ENCODE assay signal across 10 cellular contexts in genomic region chr10:43230909-43231522, GRCh38. TPM values are rescaled to one million over a fixed set of nuclear protein-coding genes. Genes with fewer than 3 reads are reported as not detected.
DNase-seq lines count a peak whose midpoint lies in the region; ATAC-seq and TF ChIP-seq lines count a peak whose summit lies in the region.
"Had no signal": no experiment of that assay in that cellular context is flagged by ENCODE, and none has a peak within 500 bp of the region (broad histone marks: within the 10 kb centered on the region; RNA-seq: fewer than 3 reads in every experiment).

No MANE protein-coding gene starts in this region.

- ATAC-seq in activated T-cell treated with anti-CD3 and anti-CD28 coated beads, Interleukin-2, amount 50 U/mL, for 4 hours: no peak
- ATAC-seq in left cardiac atrium (no peak), HG02885 (IDR thresholded peaks at IDR 0.05; ENCODE audit: poor library complexity, unreplicated experiment) (no peak)
- ATAC-seq in stimulated activated memory B cell treated with anti-CD40 and anti-IgM and Interleukin-4, amounts not matched to agents 10 μg/mL and 1 μg/mL and 100 μg/mL, for 72 hours: no peak

- intact Hi-C loops in left cardiac atrium (cut with DNase I): no loop called here

- peak overlapping the region in 1 of 4 donors; percentile 66 for H3K27ac ChIP-seq in Peyer's patch
- no peak overlapping the region for H3K27ac ChIP-seq in osteoblast (ENCODE audit: low read depth, low read length)
- H3K27ac ChIP-seq: VCaP had no signal

- no peaks in the 10 kb centered on the region for H4K20me1 ChIP-seq in osteoblast (ENCODE audit: insufficient read depth, low read length)

- H3K27ac Mint-ChIP-seq in activated T-cell treated with anti-CD3 and anti-CD28 coated beads, Interleukin-2, amount 50 U/mL, for 24 hours: no peak overlapping the region
- peak overlapping the region; percentile 19 for H3K27ac Mint-ChIP-seq in stimulated activated memory B cell treated with anti-CD40 and anti-IgM and Interleukin-4, amounts not matched to agents 10 μg/mL and 1 μg/mL and 100 μg/mL, for 72 hours

- H3K4me1 ChIP-seq in Peyer's patch: peaks cover 0 to 26% (median 9%) of the 10 kb centered on the region in 4 donors
- no peaks in the 10 kb centered on the region for H3K4me1 ChIP-seq in osteoblast (ENCODE audit: insufficient read depth, low read length)

- H3K27me3 ChIP-seq in Peyer's patch: peaks cover 0 to 17% of the 10 kb centered on the region in 2 donors
- H3K27me3 ChIP-seq in osteoblast (ENCODE audit: insufficient read depth, low read length): peaks cover 38% of the 10 kb centered on the region

- H3K9me3 Mint-ChIP-seq in activated T-cell treated with anti-CD3 and anti-CD28 coated beads, Interleukin-2, amount 50 U/mL, for 4 hours: no peaks in the 10 kb centered on the region
- H3K9me3 Mint-ChIP-seq in activated T-cell treated with anti-CD3 and anti-CD28 coated beads, Interleukin-2, amount 50 U/mL, for 24 hours: no peaks in the 10 kb centered on the region
- no peaks in the 10 kb centered on the region for H3K9me3 Mint-ChIP-seq in stimulated activated memory B cell treated with anti-CD40 and anti-IgM and Interleukin-4, amounts not matched to agents 10 μg/mL and 1 μg/mL and 100 μg/mL, for 72 hours

- TF ChIP-seq CTCF in Peyer's patch (IDR thresholded peaks at IDR 0.05): no peak
- no peak for TF ChIP-seq CTCF in osteoblast (IDR thresholded peaks at IDR 0.05; ENCODE audit: extremely low read depth, low read depth, low read length)

- no peak for TF ChIP-seq POLR2A in Peyer's patch (IDR thresholded peaks at IDR 0.05)

- H3K27me3 Mint-ChIP-seq in activated T-cell treated with anti-CD3 and anti-CD28 coated beads, Interleukin-2, amount 50 U/mL, for 4 hours (ENCODE audit: low read depth): peaks cover 14% of the 10 kb centered on the region
- H3K27me3 Mint-ChIP-seq in activated T-cell treated with anti-CD3 and anti-CD28 coated beads, Interleukin-2, amount 50 U/mL, for 24 hours: peaks cover 26% of the 10 kb centered on the region
- peaks cover 30% of the 10 kb centered on the region for H3K27me3 Mint-ChIP-seq in stimulated activated memory B cell treated with anti-CD40 and anti-IgM and Interleukin-4, amounts not matched to agents 10 μg/mL and 1 μg/mL and 100 μg/mL, for 72 hours

- H2AFZ ChIP-seq in osteoblast (ENCODE audit: low read length): no peak overlapping the region

- H3K4me3 ChIP-seq in Peyer's patch: no peak overlapping the region
- no peak overlapping the region for H3K4me3 ChIP-seq in osteoblast (ENCODE audit: insufficient read depth, low read length)

- H3K36me3 Mint-ChIP-seq in activated T-cell treated with anti-CD3 and anti-CD28 coated beads, Interleukin-2, amount 50 U/mL, for 4 hours (ENCODE audit: insufficient read depth): no peaks in the 10 kb centered on the region
- H3K36me3 Mint-ChIP-seq in activated T-cell treated with anti-CD3 and anti-CD28 coated beads, Interleukin-2, amount 50 U/mL, for 24 hours (ENCODE audit: low read depth): no peaks in the 10 kb centered on the region
- no peaks in the 10 kb centered on the region for H3K36me3 Mint-ChIP-seq in stimulated activated memory B cell treated with anti-CD40 and anti-IgM and Interleukin-4, amounts not matched to agents 10 μg/mL and 1 μg/mL and 100 μg/mL, for 72 hours

- H3K9me3 ChIP-seq in Peyer's patch: no peaks in the 10 kb centered on the region
- H3K9me3 ChIP-seq in osteoblast (ENCODE audit: low read depth, low read length): no peaks in the 10 kb centered on the region

- no peaks in the 10 kb centered on the region for H3K36me3 ChIP-seq in Peyer's patch
- H3K36me3 ChIP-seq in osteoblast (ENCODE audit: insufficient read depth, low read length): no peaks in the 10 kb centered on the region

- H3K4me2 ChIP-seq in osteoblast (ENCODE audit: insufficient read depth, low read length): no peak overlapping the region

- no peak for DNase-seq in activated T-cell treated with anti-CD3 and anti-CD28 coated beads, Interleukin-2, amount 50 U/mL, for 4 hours
- no peak for DNase-seq in activated T-cell treated with anti-CD3 and anti-CD28 coated beads, Interleukin-2, amount 50 U/mL, for 24 hours
- DNase-seq in Peyer's patch (peak; percentile 34 to 61 (median 43)), left cardiac atrium (peak; percentile 4), hypothalamus (lab: John Stamatoyannopoulos, UW) (no peak), osteoblast (ENCODE audit: insufficient read length, low spot score, missing footprints) (no peak)

- no peaks in the 10 kb centered on the region for H3K79me2 ChIP-seq in osteoblast (ENCODE audit: insufficient read depth, low read length)

- H3K4me3 Mint-ChIP-seq in activated T-cell treated with anti-CD3 and anti-CD28 coated beads, Interleukin-2, amount 50 U/mL, for 4 hours: peak overlapping the region; percentile 50
- no peak overlapping the region for H3K4me3 Mint-ChIP-seq in activated T-cell treated with anti-CD3 and anti-CD28 coated beads, Interleukin-2, amount 50 U/mL, for 24 hours
- no peak overlapping the region for H3K4me3 Mint-ChIP-seq in stimulated activated memory B cell treated with anti-CD40 and anti-IgM and Interleukin-4, amounts not matched to agents 10 μg/mL and 1 μg/mL and 100 μg/mL, for 72 hours

- peaks cover 37% of the 10 kb centered on the region for H3K4me1 Mint-ChIP-seq in activated T-cell treated with anti-CD3 and anti-CD28 coated beads, Interleukin-2, amount 50 U/mL, for 4 hours (ENCODE audit: low read depth)
- peaks cover 30% of the 10 kb centered on the region for H3K4me1 Mint-ChIP-seq in activated T-cell treated with anti-CD3 and anti-CD28 coated beads, Interleukin-2, amount 50 U/mL, for 24 hours (ENCODE audit: low read depth)
- H3K4me1 Mint-ChIP-seq in stimulated activated memory B cell treated with anti-CD40 and anti-IgM and Interleukin-4, amounts not matched to agents 10 μg/mL and 1 μg/mL and 100 μg/mL, for 72 hours: peaks cover 32% of the 10 kb centered on the region

RNA-seq across cellular contexts. Expression of gene RASGEF1A, which starts 35.8 kb away (rescaled TPM):
- total RNA-seq in activated T-cell treated with anti-CD3 and anti-CD28 coated beads, Interleukin-2, amount 50 U/mL, for 4 hours: under 1 TPM; 0.29 to 0.60 (median 0.38) TPM
- total RNA-seq in Peyer's patch (1 to 10 TPM in 1 of 4 donors, not detected in 3; 3.0 TPM), left cardiac atrium (1 to 10 TPM; 1.4 to 2.0 TPM), osteoblast (1.1 TPM in 1 of 2 replicates, not detected in the other)
- total RNA-seq: LHCN-M2 had no signal

Comparison
In these comparisons a context has a peak if more than half of its experiments do, and no peak if none do; other contexts are left out.
1. DNase-seq: peak in Peyer's patch (3 of 3) and left cardiac atrium (single experiment); none in activated T-cell treated with anti-CD3 and anti-CD28 coated beads, Interleukin-2, amount 50 U/mL, for 4 hours (single experiment), activated T-cell treated with anti-CD3 and anti-CD28 coated beads, Interleukin-2, amount 50 U/mL, for 24 hours (single experiment), hypothalamus (0 of 51) and osteoblast (single experiment).